In the genomic region with DNA sequence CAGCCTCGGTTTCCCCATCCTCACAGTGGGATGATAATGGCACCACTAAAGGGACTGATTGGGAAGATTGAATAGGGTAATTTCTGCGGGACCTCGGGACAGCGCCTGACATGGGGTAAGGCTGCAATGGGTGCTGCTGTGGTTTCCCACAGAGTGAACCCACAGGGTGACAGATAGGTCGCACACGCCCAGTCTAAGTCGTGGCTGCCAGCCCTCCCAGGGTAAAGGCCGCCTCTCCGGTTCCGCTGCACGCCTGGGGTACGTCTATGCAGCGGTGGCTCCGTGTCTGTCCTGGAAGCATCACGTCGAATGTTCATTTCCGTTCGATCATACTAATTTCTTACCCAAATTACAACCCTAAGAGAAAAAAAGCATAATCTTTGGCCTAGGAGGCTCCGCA, we compare ENCODE assay signal across 8 cellular contexts. TPM values are rescaled to one million over a fixed set of nuclear protein-coding genes. Genes with fewer than 3 reads are reported as not detected.
DNase-seq lines count a peak whose midpoint lies in the region; ATAC-seq and TF ChIP-seq lines count a peak whose summit lies in the region.
"Had no signal": no experiment of that assay in that cellular context is flagged by ENCODE, and none has a peak within 500 bp of the region (broad histone marks: within the 10 kb centered on the region; RNA-seq: fewer than 3 reads in every experiment).

No MANE protein-coding gene starts in this region.

- peaks cover 68% of the 10 kb centered on the region for H3K27me3 ChIP-seq in smooth muscle cell (ENCODE audit: low read depth)

- CTCF ChIA-PET in WTC11 (lab: Charles Lee) = interaction anchor here (0.5 to 1.9 kb wide), 20 partner anchors 42 to 534 kb away, joined by 3 to 12 read pairs (median 4); partner anchors contain the start of genes BARHL1, SETX and SPACA9

- H3K9ac ChIP-seq in smooth muscle cell (ENCODE audit: low read depth) = no peak overlapping the region

- peak overlapping the region; percentile 98 for H3K4me2 ChIP-seq in smooth muscle cell

- no peaks in the 10 kb centered on the region for H3F3A ChIP-seq in smooth muscle cell (ENCODE audit: low read depth)

- TF ChIP-seq CTCF in WTC11 (IDR thresholded peaks at IDR 0.05) = no peak
- no peak for TF ChIP-seq CTCF in glutamatergic neuron (IDR thresholded peaks at IDR 0.05; ENCODE audit: partially characterized antibody, unreplicated experiment)
- no peak for TF ChIP-seq CTCF in smooth muscle cell (IDR thresholded peaks at IDR 0.05; ENCODE audit: borderline replicate concordance, insufficient read depth, poor library complexity, severe bottlenecking)

- WGBS in smooth muscle cell (ENCODE audit: low lambda C conversion rate) = 9% methylated on average over 19 of the region's 19 CpGs

- peaks cover 44% of the 10 kb centered on the region for H3K4me1 Mint-ChIP-seq in WTC11
- H3K4me1 Mint-ChIP-seq in glutamatergic neuron (ENCODE audit: low read depth, unreplicated experiment) = peaks cover 10% of the 10 kb centered on the region

- no peak; the same call in 1 of the 2 replicates for ATAC-seq in WTC11
- ATAC-seq in HG03457 (IDR thresholded peaks at IDR 0.05; ENCODE audit: unreplicated experiment) = no peak

- H3K4me1 ChIP-seq in smooth muscle cell (ENCODE audit: low read depth) = peaks cover 20% of the 10 kb centered on the region

- H3K79me2 ChIP-seq in smooth muscle cell (ENCODE audit: low read depth) = peaks cover 9% of the 10 kb centered on the region

- DNase-seq in HUDEP-2 (lab: John Stamatoyannopoulos, UW; ENCODE audit: unreplicated experiment in 76 of 76) = peak in 42 of 76 experiments; percentile 10 to 64 (median 40)
- no peak for DNase-seq in WTC11 (ENCODE audit: low spot score)
- no peak for DNase-seq in glutamatergic neuron
- no peak for DNase-seq in smooth muscle cell (lab: John Stamatoyannopoulos, UW; ENCODE audit: unreplicated experiment)
- no peak for DNase-seq in dedifferentiated amniotic fluid mesenchymal stem cell (ENCODE audit: extremely low spot score)
- DNase-seq in COLO668 (lab: John Stamatoyannopoulos, UW; ENCODE audit: unreplicated experiment) = no peak

- H3K36me3 Mint-ChIP-seq in WTC11 (no peaks in the 10 kb centered on the region), glutamatergic neuron (ENCODE audit: unreplicated experiment) (no peaks in the 10 kb centered on the region)

- H3K27me3 Mint-ChIP-seq in WTC11 (ENCODE audit: low read depth) = peaks cover 30% of the 10 kb centered on the region
- H3K27me3 Mint-ChIP-seq in glutamatergic neuron (ENCODE audit: unreplicated experiment) = peaks cover 9% of the 10 kb centered on the region

- H3K9me3 Mint-ChIP-seq in WTC11 (no peaks in the 10 kb centered on the region), glutamatergic neuron (ENCODE audit: unreplicated experiment) (peaks cover 1% of the 10 kb centered on the region)

- no peak overlapping the region for H3K27ac ChIP-seq in smooth muscle cell (ENCODE audit: low read depth)

- peak overlapping the region; percentile 98 for H2AFZ ChIP-seq in smooth muscle cell (ENCODE audit: low read depth)

- H3K27ac Mint-ChIP-seq in WTC11 (no peak overlapping the region), glutamatergic neuron (ENCODE audit: unreplicated experiment) (no peak overlapping the region)

- H3K4me3 ChIP-seq in smooth muscle cell = peak overlapping the region; percentile 65

- H3K9me3 ChIP-seq in smooth muscle cell (replicated peaks; ENCODE audit: low read depth) = no peaks in the 10 kb centered on the region

- POLR2A ChIA-PET in WTC11 (lab: Charles Lee) = interaction anchor here (0.5 to 0.6 kb wide), 3 partner anchors 55 to 259 kb away, joined by 3 read pairs; no protein-coding TSS in a partner anchor

- peak overlapping the region; percentile 72 for H3K4me3 Mint-ChIP-seq in WTC11
- peak overlapping the region; percentile 59 for H3K4me3 Mint-ChIP-seq in glutamatergic neuron (ENCODE audit: unreplicated experiment)

- no peaks in the 10 kb centered on the region for H4K20me1 ChIP-seq in smooth muscle cell (ENCODE audit: low read depth)

- no peaks in the 10 kb centered on the region for H3K36me3 ChIP-seq in smooth muscle cell (ENCODE audit: low read depth)

TF ChIP-seq in WTC11, 78 proteins besides CTCF, POLR2A, EP300 and RAD21:
- TF ChIP-seq GTF2I (CRISPR knock-in tag; conservative IDR thresholded peaks at IDR 0.05) (no peak), SP1 (CRISPR knock-in tag; conservative IDR thresholded peaks at IDR 0.05) (0 out of 2 replicates have a peak, but pooled peaks have one; percentile 39), SMAD3 (CRISPR knock-in tag; IDR thresholded peaks at IDR 0.05; ENCODE audit: borderline replicate concordance) (no peak), FOXP1 (CRISPR knock-in tag; IDR thresholded peaks at IDR 0.05; ENCODE audit: borderline replicate concordance) (no peak), MYBL2 (CRISPR knock-in tag; IDR thresholded peaks at IDR 0.05) (0 out of 2 replicates have a peak, but pooled peaks have one; percentile 26), ZNF138 (CRISPR knock-in tag; conservative IDR thresholded peaks at IDR 0.05) (no peak), EMX1 (CRISPR knock-in tag; IDR thresholded peaks at IDR 0.05) (no peak)
- TF ChIP-seq, protein P1, sequence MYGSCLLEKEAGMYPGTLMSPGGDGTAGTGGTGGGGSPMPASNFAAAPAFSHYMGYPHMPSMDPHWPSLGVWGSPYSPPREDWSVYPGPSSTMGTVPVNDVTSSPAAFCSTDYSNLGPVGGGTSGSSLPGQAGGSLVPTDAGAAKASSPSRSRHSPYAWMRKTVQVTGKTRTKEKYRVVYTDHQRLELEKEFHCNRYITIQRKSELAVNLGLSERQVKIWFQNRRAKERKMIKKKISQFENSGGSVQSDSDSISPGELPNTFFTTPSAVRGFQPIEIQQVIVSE (CRISPR knock-in tag; IDR thresholded peaks at IDR 0.05; ENCODE audit: borderline replicate concordance) = no peak
TF ChIP-seq in WTC11: peak in this region for 2.

RNA-seq across cellular contexts. Expression of gene CFAP77, which starts 0.6 kb away (rescaled TPM):
- total RNA-seq in WTC11 (2021) (0.96 to 1.2 TPM (median 1.2 TPM) in 3 replicates), glutamatergic neuron (ENCODE audit: unreplicated experiment) (not detected), smooth muscle cell (not detected in 2 replicates)
- 0.31 TPM in 1 of 2 replicates, not detected in the other for polyA plus RNA-seq in smooth muscle cell
- total RNA-seq: T-helper 1 cell treated with Interleukin-12 subunit alpha and Interleukin-12 subunit beta and Interleukin-4 antibody, amounts not matched to agents 30 ng/mL and 1 ng/mL, for 36 hours had no signal

RNA-seq across cellular contexts. Expression of gene TTF1, which starts 4.0 kb away (rescaled TPM):
- total RNA-seq in WTC11 (2021) = 18.3 to 23.8 TPM (median 20.5 TPM) in 3 replicates
- 18.0 TPM for total RNA-seq in glutamatergic neuron (ENCODE audit: unreplicated experiment)
- 8.9 and 16.4 TPM in 2 replicates for total RNA-seq in smooth muscle cell
- 5.5 and 7.8 TPM in 2 replicates for polyA plus RNA-seq in smooth muscle cell

RNA-seq across cellular contexts. Expression of gene SETX, which starts 55.9 kb away (rescaled TPM):
- total RNA-seq in WTC11 (2021) (26.0 to 30.1 TPM (median 26.7 TPM) in 3 replicates), glutamatergic neuron (ENCODE audit: unreplicated experiment) (48.4 TPM), smooth muscle cell (50.9 and 66.0 TPM in 2 replicates)
- polyA plus RNA-seq in smooth muscle cell = 11.4 and 13.5 TPM in 2 replicates

Comparison
In these comparisons a context has a peak if more than half of its experiments do, and no peak if none do; other contexts are left out.
1. DNase-seq: peak in HUDEP-2 (42 of 76); none in WTC11 (single experiment), glutamatergic neuron (single experiment), smooth muscle cell (single experiment), dedifferentiated amniotic fluid mesenchymal stem cell (single experiment) and COLO668 (single experiment).